Comparison of ENCODE assay signal across 8 cellular contexts in the genomic region with DNA sequence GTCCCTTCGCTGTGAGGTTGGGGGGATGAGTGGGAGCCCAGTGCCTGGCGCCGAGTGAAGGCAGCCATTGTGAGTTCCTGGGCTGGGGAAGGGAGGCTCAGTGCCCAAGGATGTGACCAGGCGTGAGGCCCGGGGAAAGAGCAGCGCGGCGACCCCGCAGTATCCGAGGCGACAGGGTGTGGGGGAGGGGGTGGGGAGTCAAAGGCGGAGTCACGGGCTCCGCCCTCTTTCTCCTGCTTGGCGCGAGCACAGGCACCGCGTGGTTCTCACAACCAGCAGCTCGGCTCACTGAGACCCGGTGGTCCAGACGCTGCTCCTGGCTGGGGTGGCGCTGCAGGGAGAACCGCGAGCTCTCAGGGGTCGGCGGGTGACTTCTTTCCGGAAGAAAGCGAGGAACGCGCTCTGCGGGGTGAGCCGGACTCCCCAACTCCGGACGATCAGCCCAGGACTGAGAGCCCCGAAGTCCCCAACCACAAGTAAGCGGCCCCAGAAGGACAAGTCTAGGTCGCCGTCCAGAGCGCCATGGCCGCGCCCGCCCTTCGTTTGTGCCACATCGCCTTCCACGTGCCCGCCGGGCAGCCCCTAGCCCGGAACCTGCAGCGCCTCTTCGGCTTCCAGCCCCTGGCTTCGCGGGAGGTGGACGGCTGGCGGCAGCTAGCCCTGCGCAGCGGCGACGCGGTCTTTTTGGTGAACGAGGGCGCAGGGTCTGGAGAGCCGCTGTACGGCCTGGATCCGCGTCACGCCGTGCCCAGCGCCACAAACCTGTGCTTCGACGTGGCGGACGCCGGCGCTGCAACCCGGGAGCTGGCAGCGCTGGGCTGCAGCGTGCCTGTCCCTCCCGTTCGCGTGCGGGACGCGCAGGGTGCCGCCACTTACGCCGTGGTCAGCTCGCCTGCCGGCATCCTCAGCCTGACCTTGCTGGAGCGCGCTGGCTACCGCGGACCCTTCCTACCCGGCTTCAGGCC. TPM values are rescaled to one million over a fixed set of nuclear protein-coding genes. Genes with fewer than 3 reads are reported as not detected.
DNase-seq lines count a peak whose midpoint lies in the region; ATAC-seq, FAIRE-seq and TF ChIP-seq lines count a peak whose summit lies in the region.

A gene (plus strand): TSS at position 269 of the 965 bp plus-strand sequence. CDS start 254 bp downstream, at position 523.

- DNase-seq in MG63 (peak; percentile 70), T-helper 22 cell (ENCODE audit: low read depth) (peak; percentile 14), brain microvascular endothelial cell (peak; percentile 31), iPS-NIHi7 (ENCODE audit: extremely low spot score) (peak; percentile 86), small intestine (peak; percentile 57)

- no peak for ATAC-seq in HG03469 (IDR thresholded peaks at IDR 0.05; ENCODE audit: unreplicated experiment)
- ATAC-seq in HG03439 (IDR thresholded peaks at IDR 0.05; ENCODE audit: unreplicated experiment): no peak

- WGBS in small intestine, 3 donors: 1 to 4% (median 1%) methylated on average over 80 to 93 of the region's 93 CpGs

- no peaks in the 10 kb centered on the region for H3K36me3 ChIP-seq in MG63
- H3K36me3 ChIP-seq in brain microvascular endothelial cell (replicated peaks): no peaks in the 10 kb centered on the region
- H3K36me3 ChIP-seq in small intestine (ENCODE audit: control insufficient read depth in 2 of 2, insufficient read depth in 2 of 2, low read length in 2 of 2): no peaks in the 10 kb centered on the region

- H3K4me1 ChIP-seq in small intestine (ENCODE audit: control insufficient read depth in 2 of 2, insufficient read depth in 1 of 2, low read depth in 1 of 2, low read length in 1 of 2): peaks cover 0 to 2% of the 10 kb centered on the region in 2 donors

- H3K9me3 ChIP-seq in MG63 (no peaks in the 10 kb centered on the region), small intestine (ENCODE audit: control insufficient read depth, low read depth) (no peaks in the 10 kb centered on the region)

- no peak within 1 kb of the TSS for H3K27ac ChIP-seq in brain microvascular endothelial cell
- no peak within 1 kb of the TSS for H3K27ac ChIP-seq in small intestine (ENCODE audit: low read depth in 1 of 2, low read length in 1 of 2)

- H3K27me3 ChIP-seq in MG63 (no peaks in the 10 kb centered on the region), brain microvascular endothelial cell (replicated peaks) (no peaks in the 10 kb centered on the region), small intestine (ENCODE audit: control insufficient read depth in 2 of 2, insufficient read depth in 2 of 2, low read length in 2 of 2) (no peaks in the 10 kb centered on the region)

- FAIRE-seq in small intestine (lab: Jason Lieb, UNC): no peak

- TF ChIP-seq CTCF in GM12872 (IDR thresholded peaks at IDR 0.05; ENCODE audit: insufficient read depth, low read depth, low read length) (0 out of 3 replicates have a peak, but pooled peaks have one; percentile 13), brain microvascular endothelial cell (IDR thresholded peaks at IDR 0.05; ENCODE audit: low read depth, low read length, missing control alignments) (peak; percentile 27)

- in situ Hi-C loops in brain microvascular endothelial cell (cut with HindIII; ENCODE audit: low pct_ligation_motif_present, low sequenced_read_pairs): no loop called here

- H3K4me3 ChIP-seq in MG63 (peak within 1 kb of the TSS; percentile 40), brain microvascular endothelial cell (ENCODE audit: low read depth, low read length) (peak within 1 kb of the TSS; percentile 62), small intestine (ENCODE audit: low read depth in 1 of 2, low read length in 2 of 2) (peak within 1 kb of the TSS; percentile 43 to 53)

RNA-seq across cellular contexts. Expression of the gene that starts here (rescaled TPM):
- total RNA-seq in MG63 (2014; rRNA removed; shearing (Covaris generic); ENCODE audit: low replicate concordance): 3.2 and 7.1 TPM in 2 replicates
- polyA plus RNA-seq in small intestine: 10 to 100 TPM in 1 of 3 donors, 1 to 10 TPM in 2; 1.1 to 10.7 (median 1.1) TPM

Comparison
In these comparisons a context has a peak if more than half of its experiments do, and no peak if none do; other contexts are left out.
1. DNase-seq: peak in every context shown above with its lines; median percentile 86 in iPS-NIHi7; 70 in MG63; 57 in small intestine; 31 in brain microvascular endothelial cell; 14 in T-helper 22 cell.